12 cellular contexts compared by ENCODE assay signal in genomic region chr2:98559581-98559980, GRCh38. TPM values are rescaled to one million over a fixed set of nuclear protein-coding genes. Genes with fewer than 3 reads are reported as not detected.
DNase-seq lines count a peak whose midpoint lies in the region; ATAC-seq and TF ChIP-seq lines count a peak whose summit lies in the region.
"Had no signal": no experiment of that assay in that cellular context is flagged by ENCODE, and none has a peak within 500 bp of the region (broad histone marks: within the 10 kb centered on the region; RNA-seq: fewer than 3 reads in every experiment).

No MANE protein-coding gene starts in this region.

- H3K18ac ChIP-seq in neuronal stem cell (ENCODE audit: low read length): no peak overlapping the region

- no peak for TF ChIP-seq CTCF in heart left ventricle (IDR thresholded peaks at IDR 0.05)
- no peak for TF ChIP-seq CTCF in fibroblast of villous mesenchyme (IDR thresholded peaks at IDR 0.05; ENCODE audit: insufficient read depth, low read depth, low read length)
- no peak for TF ChIP-seq CTCF in ascending aorta (IDR thresholded peaks at IDR 0.05)

- 91 to 98% (median 96%) methylated on average over 3 of the region's 3 CpGs for WGBS in heart left ventricle, 4 donors
- no CpG with 5 or more reads among the region's 3 CpGs for WGBS in neuronal stem cell (ENCODE audit: extremely low coverage in 2 of 2, insufficient read length in 2 of 2, insufficient replicate concordance in 1 of 2), 2 donors

- H3K36me3 ChIP-seq in heart left ventricle: peaks cover 0 to 87% (median 45%) of the 10 kb centered on the region in 9 donors
- H3K36me3 ChIP-seq in stomach smooth muscle (ENCODE audit: control insufficient read depth in 2 of 2, insufficient read depth in 2 of 2, low read length in 2 of 2): peaks cover 25 to 33% of the 10 kb centered on the region in 2 donors
- H3K36me3 ChIP-seq in ascending aorta: peaks cover 22 to 38% of the 10 kb centered on the region in 2 donors
- H3K36me3 ChIP-seq in SJCRH30: peaks cover 5% of the 10 kb centered on the region
- H3K36me3 ChIP-seq in neuronal stem cell (replicated peaks in 1 of 2; ENCODE audit: control insufficient read depth in 2 of 2, insufficient read depth in 2 of 2, low read length in 2 of 2): peaks cover 16 to 87% of the 10 kb centered on the region in 2 donors
- H3K36me3 ChIP-seq: ovary had no signal

- no peak for DNase-seq in heart left ventricle
- no peak for DNase-seq in left cardiac atrium
- DNase-seq in RPMI7951 (ENCODE audit: low read depth): peak; percentile 11
- peak; percentile 5 for DNase-seq in fibroblast of villous mesenchyme (ENCODE audit: low read depth)
- DNase-seq in ascending aorta (ENCODE audit: low spot score in 2 of 2): no peak
- DNase-seq in SJCRH30: no peak
- no peak for DNase-seq in neuronal stem cell (ENCODE audit: low spot score)
- DNase-seq: KG1, NCI-H2029 treated with DMSO at 0.1 percent for 48 hours, SW 1271 had no signal

- H3K23ac ChIP-seq in neuronal stem cell (ENCODE audit: low read depth, low read length, poor library complexity): no peak overlapping the region

- H2AFZ ChIP-seq in neuronal stem cell (ENCODE audit: low read length): no peak overlapping the region

- intact Hi-C loops in heart left ventricle (cut with DNase I): no loop called here
- intact Hi-C loops in left cardiac atrium (cut with DNase I): no loop called here
- intact Hi-C loops in ascending aorta (cut with DNase I): no loop called here

- H4K8ac ChIP-seq in neuronal stem cell (ENCODE audit: low read depth, low read length): no peak overlapping the region

- H3K4ac ChIP-seq in neuronal stem cell (ENCODE audit: low read length): no peak overlapping the region

- no peak for TF ChIP-seq POLR2A in heart left ventricle (IDR thresholded peaks at IDR 0.05)

- H3K4me3 ChIP-seq in heart left ventricle (no peak overlapping the region), fibroblast of villous mesenchyme (ENCODE audit: low read depth, low read length) (no peak overlapping the region), stomach smooth muscle (ENCODE audit: low read length in 2 of 2) (peak overlapping the region in 1 of 2 donors; percentile 8), ascending aorta (no peak overlapping the region), SJCRH30 (no peak overlapping the region), neuronal stem cell (ENCODE audit: low read length in 2 of 2) (no peak overlapping the region)
- H3K4me3 ChIP-seq: ovary had no signal

- no peak overlapping the region for H2BK12ac ChIP-seq in neuronal stem cell (ENCODE audit: low read length)

- no peak overlapping the region for H4K91ac ChIP-seq in neuronal stem cell (ENCODE audit: low read depth, low read length, poor library complexity)

- H2BK15ac ChIP-seq in neuronal stem cell (ENCODE audit: low read length): no peak overlapping the region

- peak overlapping the region in 10 of 12 donors; percentile 36 to 85 (median 62) for H3K27ac ChIP-seq in heart left ventricle
- peak overlapping the region; percentile 88 for H3K27ac ChIP-seq in stomach smooth muscle (ENCODE audit: low read length)
- H3K27ac ChIP-seq in ascending aorta: peak overlapping the region in 1 of 2 donors; percentile 48
- H3K27ac ChIP-seq in SJCRH30: no peak overlapping the region
- H3K27ac ChIP-seq in neuronal stem cell (replicated peaks; ENCODE audit: low read length): no peak overlapping the region
- H3K27ac ChIP-seq: ovary had no signal

- no peaks in the 10 kb centered on the region for H3K9me3 ChIP-seq in heart left ventricle
- no peaks in the 10 kb centered on the region for H3K9me3 ChIP-seq in stomach smooth muscle (ENCODE audit: control insufficient read depth in 2 of 2, low read length in 2 of 2)
- no peaks in the 10 kb centered on the region for H3K9me3 ChIP-seq in ascending aorta
- H3K9me3 ChIP-seq in SJCRH30 (replicated peaks): no peaks in the 10 kb centered on the region
- H3K9me3 ChIP-seq in neuronal stem cell (replicated peaks in 1 of 2; ENCODE audit: control insufficient read depth in 2 of 2, insufficient read depth in 1 of 2, low read depth in 1 of 2, low read length in 2 of 2): no peaks in the 10 kb centered on the region
- H3K9me3 ChIP-seq: ovary had no signal

- no peak overlapping the region for H2BK120ac ChIP-seq in neuronal stem cell (ENCODE audit: low read depth, low read length)

- H3K9ac ChIP-seq in stomach smooth muscle (ENCODE audit: low read length in 2 of 2): no peak overlapping the region
- H3K9ac ChIP-seq in neuronal stem cell (ENCODE audit: low read depth, low read length, poor library complexity): no peak overlapping the region

- H3K27me3 ChIP-seq in heart left ventricle: no peaks in the 10 kb centered on the region
- no peaks in the 10 kb centered on the region for H3K27me3 ChIP-seq in stomach smooth muscle (ENCODE audit: control insufficient read depth in 1 of 2, insufficient read depth in 2 of 2, low read length in 2 of 2)
- H3K27me3 ChIP-seq in ascending aorta: no peaks in the 10 kb centered on the region
- H3K27me3 ChIP-seq in SJCRH30: no peaks in the 10 kb centered on the region
- H3K27me3 ChIP-seq in neuronal stem cell (ENCODE audit: control insufficient read depth in 3 of 3, insufficient read depth in 3 of 3, low read depth in 1 of 3, low read length in 3 of 3): no peaks in the 10 kb centered on the region
- H3K27me3 ChIP-seq: ovary had no signal

- no peak overlapping the region for H2AK5ac ChIP-seq in neuronal stem cell (ENCODE audit: low read depth, low read length)

- no peak overlapping the region for H3K4me2 ChIP-seq in neuronal stem cell (ENCODE audit: insufficient read depth, low read length, poor library complexity, severe bottlenecking)

- ATAC-seq in heart left ventricle (no peak), left cardiac atrium (no peak)

- no peak overlapping the region for H3K14ac ChIP-seq in neuronal stem cell (ENCODE audit: low read length)

- no peak overlapping the region for H2BK5ac ChIP-seq in neuronal stem cell (ENCODE audit: low read length)

- peaks cover 5 to 74% (median 47%) of the 10 kb centered on the region in 12 donors for H3K4me1 ChIP-seq in heart left ventricle
- H3K4me1 ChIP-seq in stomach smooth muscle (ENCODE audit: control insufficient read depth, insufficient read depth, low read length): peaks cover 47% of the 10 kb centered on the region
- H3K4me1 ChIP-seq in ascending aorta: peaks cover 0 to 16% of the 10 kb centered on the region in 2 donors
- H3K4me1 ChIP-seq in SJCRH30: no peaks in the 10 kb centered on the region
- H3K4me1 ChIP-seq in neuronal stem cell (ENCODE audit: control insufficient read depth in 2 of 2, insufficient read depth in 1 of 2, low read depth in 1 of 2, low read length in 2 of 2): no peaks in the 10 kb centered on the region

- H3K79me1 ChIP-seq in neuronal stem cell (ENCODE audit: low read depth, low read length): no peaks in the 10 kb centered on the region

RNA-seq across cellular contexts. Expression of gene COA5, which starts 48.7 kb away (rescaled TPM):
- total RNA-seq in heart left ventricle (10 to 100 TPM; 19.6 to 33.5 (median 27.7) TPM), left cardiac atrium (10 to 100 TPM; 23.1 to 23.7 TPM), fibroblast of villous mesenchyme (12.6 and 19.0 TPM in 2 replicates), ascending aorta (86.3 TPM)
- 10 to 100 TPM; 23.2 to 39.5 TPM for polyA plus RNA-seq in heart left ventricle
- total RNA-seq in RPMI7951 (2014; rRNA removed; shearing (Covaris generic)): 41.0 and 43.5 TPM in 2 replicates
- 33.4 and 37.6 TPM in 2 replicates for total RNA-seq in SJCRH30 (2014; rRNA removed; shearing (Covaris generic))
- 53.3 TPM for polyA plus RNA-seq in neuronal stem cell (2013, experiment 1 of 2)
- 51.1 TPM for polyA plus RNA-seq in neuronal stem cell (2013, experiment 2 of 2)

RNA-seq across cellular contexts. Expression of gene UNC50, which starts 48.8 kb away (rescaled TPM):
- total RNA-seq in heart left ventricle (10 to 100 TPM; 22.3 to 31.4 (median 25.6) TPM), left cardiac atrium (10 to 100 TPM; 28.3 to 33.7 TPM), fibroblast of villous mesenchyme (30.6 and 46.2 TPM in 2 replicates), ascending aorta (34.4 TPM)
- 10 to 100 TPM; 36.9 to 37.0 TPM for polyA plus RNA-seq in heart left ventricle
- 72.8 and 83.4 TPM in 2 replicates for total RNA-seq in RPMI7951 (2014; rRNA removed; shearing (Covaris generic))
- total RNA-seq in SJCRH30 (2014; rRNA removed; shearing (Covaris generic)): 48.5 and 50.7 TPM in 2 replicates
- 59.4 TPM for polyA plus RNA-seq in neuronal stem cell (2013, experiment 1 of 2)
- polyA plus RNA-seq in neuronal stem cell (2013, experiment 2 of 2): 59.6 TPM

Comparison
In these comparisons a context has a peak if more than half of its experiments do, and no peak if none do; other contexts are left out.
1. DNase-seq: peak in RPMI7951 (single experiment) and fibroblast of villous mesenchyme (single experiment); none in heart left ventricle (0 of 5), left cardiac atrium (single experiment), ascending aorta (0 of 2), SJCRH30 (0 of 2) and neuronal stem cell (single experiment).
2. H3K27ac ChIP-seq: peak in heart left ventricle (10 of 12) and stomach smooth muscle (single experiment); none in SJCRH30 (single experiment) and neuronal stem cell (single experiment).